16 cellular contexts compared by ENCODE assay signal in the genomic region with DNA sequence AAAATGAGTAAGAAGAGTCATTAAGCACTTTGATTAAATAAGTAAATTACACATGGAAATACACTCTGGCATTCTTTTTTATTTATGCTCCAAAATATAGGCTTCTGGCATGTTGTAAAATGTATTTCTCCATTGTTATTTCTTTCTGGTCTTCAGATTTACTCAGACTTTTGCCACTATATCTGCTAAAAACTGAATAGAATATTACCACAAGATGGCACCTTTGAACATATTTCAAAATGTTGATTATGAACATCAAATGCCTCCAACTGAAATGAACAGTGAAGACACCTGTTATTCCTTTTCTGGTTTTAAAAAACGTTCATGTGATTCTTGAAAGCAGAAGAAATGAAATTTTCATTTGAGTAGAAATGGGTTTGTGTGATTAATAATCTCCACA. TPM values are rescaled to one million over a fixed set of nuclear protein-coding genes. Genes with fewer than 3 reads are reported as not detected.
A peak's percentile ranks its signal among the peaks of the same experiment; 100 is the strongest.
DNase-seq lines count a peak whose midpoint lies in the region; ATAC-seq and TF ChIP-seq lines count a peak whose summit lies in the region.
"Had no signal": no experiment of that assay in that cellular context is flagged by ENCODE, and none has a peak within 500 bp of the region (broad histone marks: within the 10 kb centered on the region; RNA-seq: fewer than 3 reads in every experiment).

No MANE protein-coding gene starts in this region.

- peak; percentile 23; the same call in 1 of the 2 replicates for TF ChIP-seq CTCF in 22Rv1 (IDR thresholded peaks at IDR 0.05)
- TF ChIP-seq CTCF in dorsolateral prefrontal cortex (IDR thresholded peaks at IDR 0.05 in 54 of 56, conservative IDR thresholded peaks at IDR 0.05 in 2 of 56; ENCODE audit: low read depth in 1 of 56, partially characterized antibody in 56 of 56), result peak in 49 of 56 donors; percentile 13 to 63 (median 41)
- no peak for TF ChIP-seq CTCF in nephron progenitor cell (IDR thresholded peaks at IDR 0.05)

- no peaks in the 10 kb centered on the region for H3K36me3 Mint-ChIP-seq in nephron progenitor cell (ENCODE audit: low read depth)
- H3K36me3 Mint-ChIP-seq in stimulated activated effector memory CD8-positive, alpha-beta T cell treated with anti-CD3 and anti-CD28 coated beads, Interleukin-12 subunit alpha, Interleukin-12 subunit beta, amount 100 ng/mL, for 72 hours, result no peaks in the 10 kb centered on the region
- H3K36me3 Mint-ChIP-seq: CD14-positive monocyte had no signal

- H3K4me3 ChIP-seq in dorsolateral prefrontal cortex, result no peak overlapping the region

- intact Hi-C loops in dorsolateral prefrontal cortex (cut with DNase I), result no loop called here

- peaks cover 19% of the 10 kb centered on the region for H3K4me1 Mint-ChIP-seq in nephron progenitor cell
- H3K4me1 Mint-ChIP-seq in stimulated activated effector memory CD8-positive, alpha-beta T cell treated with anti-CD3 and anti-CD28 coated beads, Interleukin-12 subunit alpha, Interleukin-12 subunit beta, amount 100 ng/mL, for 72 hours, result no peaks in the 10 kb centered on the region
- H3K4me1 Mint-ChIP-seq: CD14-positive monocyte had no signal

- no peaks in the 10 kb centered on the region for H3K27me3 ChIP-seq in dorsolateral prefrontal cortex

- peak; percentile 20 for DNase-seq in COR-L47 (lab: John Stamatoyannopoulos, UW)
- peak; percentile 24 for DNase-seq in NCI-H446 treated with DMSO at 0.1 percent for 48 hours (lab: John Stamatoyannopoulos, UW)
- DNase-seq in dorsolateral prefrontal cortex, result no peak
- no peak for DNase-seq in nephron progenitor cell
- no peak for DNase-seq in stimulated activated effector memory CD8-positive, alpha-beta T cell treated with anti-CD3 and anti-CD28 coated beads, Interleukin-12 subunit alpha, Interleukin-12 subunit beta, amount 100 ng/mL, for 72 hours (ENCODE audit: low spot score in 2 of 2)
- DNase-seq in activated gamma-delta T cell (lab: John Stamatoyannopoulos, UW), result no peak
- DNase-seq: activated T-cell treated with anti-CD3 and anti-CD28 coated beads, Interleukin-2, amount 50 U/mL, for 72 hours; kidney; posterior cingulate gyrus; SHP77 treated with DMSO at 0.1 percent for 48 hours; stimulated activated CD4-positive, alpha-beta T cell treated with anti-CD3 and anti-CD28 coated beads, Interleukin-15, amount 100 ng/mL, for 24 hours; substantia nigra had no signal

- H3K27ac ChIP-seq in 22Rv1, result no peak overlapping the region
- H3K27ac ChIP-seq in dorsolateral prefrontal cortex, result no peak overlapping the region
- H3K27ac ChIP-seq: epithelial cell of prostate had no signal

- H3K27me3 Mint-ChIP-seq in nephron progenitor cell (ENCODE audit: low read depth, poor library complexity), result peaks cover 4% of the 10 kb centered on the region

- no peaks in the 10 kb centered on the region for H3K9me3 Mint-ChIP-seq in nephron progenitor cell
- H3K9me3 Mint-ChIP-seq in stimulated activated effector memory CD8-positive, alpha-beta T cell treated with anti-CD3 and anti-CD28 coated beads, Interleukin-12 subunit alpha, Interleukin-12 subunit beta, amount 100 ng/mL, for 72 hours, result peaks cover 11% of the 10 kb centered on the region
- H3K9me3 Mint-ChIP-seq: CD14-positive monocyte had no signal

- no peak for ATAC-seq in stimulated activated effector memory CD8-positive, alpha-beta T cell treated with anti-CD3 and anti-CD28 coated beads, Interleukin-12 subunit alpha, Interleukin-12 subunit beta, amount 100 ng/mL, for 72 hours
- ATAC-seq: activated T-cell treated with anti-CD3 and anti-CD28 coated beads, Interleukin-2, amount 50 U/mL, for 72 hours had no signal

- no peak overlapping the region for H3K27ac Mint-ChIP-seq in nephron progenitor cell
- no peak overlapping the region for H3K27ac Mint-ChIP-seq in stimulated activated effector memory CD8-positive, alpha-beta T cell treated with anti-CD3 and anti-CD28 coated beads, Interleukin-12 subunit alpha, Interleukin-12 subunit beta, amount 100 ng/mL, for 72 hours
- H3K27ac Mint-ChIP-seq: activated T-cell treated with anti-CD3 and anti-CD28 coated beads, Interleukin-2, amount 50 U/mL, for 72 hours; CD14-positive monocyte had no signal

- no peak overlapping the region for H3K4me3 Mint-ChIP-seq in nephron progenitor cell
- no peak overlapping the region for H3K4me3 Mint-ChIP-seq in stimulated activated effector memory CD8-positive, alpha-beta T cell treated with anti-CD3 and anti-CD28 coated beads, Interleukin-12 subunit alpha, Interleukin-12 subunit beta, amount 100 ng/mL, for 72 hours
- H3K4me3 Mint-ChIP-seq: activated T-cell treated with anti-CD3 and anti-CD28 coated beads, Interleukin-2, amount 50 U/mL, for 72 hours; CD14-positive monocyte had no signal

RNA-seq across cellular contexts. Expression of a gene that starts 23.6 kb away (rescaled TPM):
- 1 to 10 TPM in 105 of 120 experiments, under 1 TPM in 14, not detected in 1; 0.26 to 8.9 (median 2.7) TPM for total RNA-seq in dorsolateral prefrontal cortex
- total RNA-seq: activated T-cell treated with anti-CD3 and anti-CD28 coated beads, Interleukin-2, amount 50 U/mL, for 72 hours; NCI-H460 had no signal

RNA-seq across cellular contexts. Expression of a gene that starts 58.0 kb away (rescaled TPM):
- total RNA-seq in dorsolateral prefrontal cortex, result 10 to 100 TPM in 58 of 120 experiments, 1 to 10 TPM in 62; 2.9 to 37.9 (median 9.8) TPM
- total RNA-seq: activated T-cell treated with anti-CD3 and anti-CD28 coated beads, Interleukin-2, amount 50 U/mL, for 72 hours had no signal

Comparison
In these comparisons a context has a peak if more than half of its experiments do, and no peak if none do; other contexts are left out.
1. DNase-seq: peak in COR-L47 (single experiment) and NCI-H446 treated with DMSO at 0.1 percent for 48 hours (single experiment); none in dorsolateral prefrontal cortex (0 of 10), nephron progenitor cell (single experiment), stimulated activated effector memory CD8-positive, alpha-beta T cell treated with anti-CD3 and anti-CD28 coated beads, Interleukin-12 subunit alpha, Interleukin-12 subunit beta, amount 100 ng/mL, for 72 hours (0 of 2) and activated gamma-delta T cell (single experiment).